ENCODE assay signal across 13 cellular contexts in the genomic region with DNA sequence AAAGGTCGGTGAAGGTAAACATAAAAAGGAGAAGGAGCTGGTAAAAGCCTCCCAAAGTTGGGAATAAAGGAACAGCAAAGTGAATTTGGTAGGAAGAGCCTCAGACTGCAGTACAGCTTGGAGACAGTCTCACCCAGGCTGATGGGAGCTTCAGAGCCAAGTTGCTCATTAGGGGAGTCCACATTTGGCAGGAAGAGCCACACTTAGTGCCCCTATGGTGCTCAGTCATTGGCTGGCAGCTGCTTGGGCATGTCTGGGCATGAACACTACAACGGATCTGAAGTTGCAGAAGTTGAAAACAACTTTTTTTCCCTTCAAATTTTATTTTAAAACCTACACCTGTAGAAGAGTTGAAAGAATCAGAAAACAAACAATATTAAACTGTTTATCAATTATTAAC.
DNase-seq lines count a peak whose midpoint lies in the region; ATAC-seq, FAIRE-seq and TF ChIP-seq lines count a peak whose summit lies in the region.
"Had no signal": no experiment of that assay in that cellular context is flagged by ENCODE, and none has a peak within 500 bp of the region (broad histone marks: within the 10 kb centered on the region; RNA-seq: fewer than 3 reads in every experiment).

No MANE protein-coding gene starts in this region.

- DNase-seq in activated CD8-positive, alpha-beta memory T cell treated with anti-CD3 and anti-CD28 coated beads, Interleukin-2, amount 10 ng/mL, durations not matched to agents 7 days and 5 days: no peak
- DNase-seq in activated CD8-positive, alpha-beta memory T cell treated with anti-CD3 and anti-CD28 coated beads, Interleukin-2, amount 50 U/mL, for 48 hours: no peak
- DNase-seq in WTC11 (ENCODE audit: low spot score) (no peak), thyroid gland (peak; percentile 3 to 37), RCC 7860 (ENCODE audit: low spot score) (no peak), mucosa of gallbladder (ENCODE audit: low spot score) (no peak)
- DNase-seq: activated naive CD4-positive, alpha-beta T cell; stimulated activated CD4-positive, alpha-beta T cell treated with anti-CD3 and anti-CD28 coated beads, Interleukin-15, amount 100 ng/mL, for 24 hours had no signal

- H3K36me3 Mint-ChIP-seq in activated CD8-positive, alpha-beta memory T cell treated with anti-CD3 and anti-CD28 coated beads, Interleukin-2, amount 10 ng/mL, durations not matched to agents 7 days and 5 days: no peaks in the 10 kb centered on the region
- peaks cover 28% of the 10 kb centered on the region for H3K36me3 Mint-ChIP-seq in WTC11
- H3K36me3 Mint-ChIP-seq: IgD-negative memory B cell; stimulated activated effector memory CD8-positive, alpha-beta T cell treated with anti-CD3 and anti-CD28 coated beads, Interleukin-12 subunit alpha, Interleukin-12 subunit beta, amount 100 ng/mL, for 72 hours had no signal

- ATAC-seq in activated CD8-positive, alpha-beta memory T cell treated with anti-CD3 and anti-CD28 coated beads, Interleukin-2, amount 10 ng/mL, durations not matched to agents 7 days and 5 days: no peak
- ATAC-seq in HG03175 (IDR thresholded peaks at IDR 0.05; ENCODE audit: unreplicated experiment) (peak; percentile 45), WTC11 (no peak), HG02938 (IDR thresholded peaks at IDR 0.05; ENCODE audit: unreplicated experiment) (no peak)
- ATAC-seq: stimulated activated effector memory CD8-positive, alpha-beta T cell treated with anti-CD3 and anti-CD28 coated beads, Interleukin-12 subunit alpha, Interleukin-12 subunit beta, amount 100 ng/mL, for 72 hours had no signal

- H3K4me1 Mint-ChIP-seq in activated CD8-positive, alpha-beta memory T cell treated with anti-CD3 and anti-CD28 coated beads, Interleukin-2, amount 10 ng/mL, durations not matched to agents 7 days and 5 days: peaks cover 2% of the 10 kb centered on the region
- peaks cover 3% of the 10 kb centered on the region for H3K4me1 Mint-ChIP-seq in WTC11
- H3K4me1 Mint-ChIP-seq: IgD-negative memory B cell; stimulated activated effector memory CD8-positive, alpha-beta T cell treated with anti-CD3 and anti-CD28 coated beads, Interleukin-12 subunit alpha, Interleukin-12 subunit beta, amount 100 ng/mL, for 72 hours had no signal

- no peak for FAIRE-seq in RCC 7860 (lab: Jason Lieb, UNC)

- peaks cover 14% of the 10 kb centered on the region for H3K9me3 Mint-ChIP-seq in activated CD8-positive, alpha-beta memory T cell treated with anti-CD3 and anti-CD28 coated beads, Interleukin-2, amount 10 ng/mL, durations not matched to agents 7 days and 5 days (ENCODE audit: low read depth)
- peaks cover 50% of the 10 kb centered on the region for H3K9me3 Mint-ChIP-seq in WTC11

- WGBS in thyroid gland, 2 donors: 35 to 45% methylated on average over 2 of the region's 2 CpGs

- H3K4me3 ChIP-seq in thyroid gland (replicated peaks in 1 of 3): no peak overlapping the region
- H3K4me3 ChIP-seq: coronary artery had no signal

- H3K36me3 ChIP-seq in thyroid gland: no peaks in the 10 kb centered on the region

- H3K27ac Mint-ChIP-seq in activated CD8-positive, alpha-beta memory T cell treated with anti-CD3 and anti-CD28 coated beads, Interleukin-2, amount 10 ng/mL, durations not matched to agents 7 days and 5 days: peak overlapping the region; percentile 27
- H3K27ac Mint-ChIP-seq in WTC11: peak overlapping the region; percentile 75
- H3K27ac Mint-ChIP-seq: IgD-negative memory B cell; stimulated activated effector memory CD8-positive, alpha-beta T cell treated with anti-CD3 and anti-CD28 coated beads, Interleukin-12 subunit alpha, Interleukin-12 subunit beta, amount 100 ng/mL, for 72 hours had no signal

- no peaks in the 10 kb centered on the region for H3K27me3 Mint-ChIP-seq in activated CD8-positive, alpha-beta memory T cell treated with anti-CD3 and anti-CD28 coated beads, Interleukin-2, amount 10 ng/mL, durations not matched to agents 7 days and 5 days
- no peaks in the 10 kb centered on the region for H3K27me3 Mint-ChIP-seq in WTC11 (ENCODE audit: low read depth)
- H3K27me3 Mint-ChIP-seq: IgD-negative memory B cell had no signal

- no peak overlapping the region for H3K27ac ChIP-seq in thyroid gland
- H3K27ac ChIP-seq: coronary artery had no signal

- TF ChIP-seq POLR2A in thyroid gland (IDR thresholded peaks at IDR 0.05): no peak

- H3K4me1 ChIP-seq in thyroid gland: no peaks in the 10 kb centered on the region

- POLR2A ChIA-PET in WTC11 (lab: Charles Lee): no interaction called here

- no peaks in the 10 kb centered on the region for H3K27me3 ChIP-seq in thyroid gland

- H3K9me3 ChIP-seq in thyroid gland: no peaks in the 10 kb centered on the region

- CTCF ChIA-PET in activated CD8-positive, alpha-beta memory T cell treated with anti-CD3 and anti-CD28 coated beads, Interleukin-2, amount 10 ng/mL, durations not matched to agents 7 days and 5 days (lab: Charles Lee): no interaction called here
- CTCF ChIA-PET in WTC11 (lab: Charles Lee): no interaction called here

- intact Hi-C loops in thyroid gland (cut with DNase I): no loop called here

- no peak for TF ChIP-seq CTCF in WTC11 (IDR thresholded peaks at IDR 0.05)
- no peak for TF ChIP-seq CTCF in thyroid gland (IDR thresholded peaks at IDR 0.05)

- H3K4me3 Mint-ChIP-seq in activated CD8-positive, alpha-beta memory T cell treated with anti-CD3 and anti-CD28 coated beads, Interleukin-2, amount 10 ng/mL, durations not matched to agents 7 days and 5 days: no peak overlapping the region
- H3K4me3 Mint-ChIP-seq in WTC11: no peak overlapping the region
- H3K4me3 Mint-ChIP-seq: IgD-negative memory B cell; stimulated activated effector memory CD8-positive, alpha-beta T cell treated with anti-CD3 and anti-CD28 coated beads, Interleukin-12 subunit alpha, Interleukin-12 subunit beta, amount 100 ng/mL, for 72 hours had no signal

TF ChIP-seq in WTC11, 78 proteins besides CTCF, POLR2A, EP300 and RAD21:
- TF ChIP-seq MXD4 (CRISPR knock-in tag; IDR thresholded peaks at IDR 0.05; ENCODE audit: borderline replicate concordance) (no peak), ZNF232 (CRISPR knock-in tag; IDR thresholded peaks at IDR 0.05) (no peak)

Comparison
In these comparisons a context has a peak if more than half of its experiments do, and no peak if none do; other contexts are left out.
1. DNase-seq: peak in thyroid gland (2 of 2); none in activated CD8-positive, alpha-beta memory T cell treated with anti-CD3 and anti-CD28 coated beads, Interleukin-2, amount 10 ng/mL, durations not matched to agents 7 days and 5 days (single experiment), activated CD8-positive, alpha-beta memory T cell treated with anti-CD3 and anti-CD28 coated beads, Interleukin-2, amount 50 U/mL, for 48 hours (single experiment), WTC11 (single experiment), RCC 7860 (single experiment) and mucosa of gallbladder (single experiment).